ENCODE assay signal across 12 cellular contexts in the genomic region with DNA sequence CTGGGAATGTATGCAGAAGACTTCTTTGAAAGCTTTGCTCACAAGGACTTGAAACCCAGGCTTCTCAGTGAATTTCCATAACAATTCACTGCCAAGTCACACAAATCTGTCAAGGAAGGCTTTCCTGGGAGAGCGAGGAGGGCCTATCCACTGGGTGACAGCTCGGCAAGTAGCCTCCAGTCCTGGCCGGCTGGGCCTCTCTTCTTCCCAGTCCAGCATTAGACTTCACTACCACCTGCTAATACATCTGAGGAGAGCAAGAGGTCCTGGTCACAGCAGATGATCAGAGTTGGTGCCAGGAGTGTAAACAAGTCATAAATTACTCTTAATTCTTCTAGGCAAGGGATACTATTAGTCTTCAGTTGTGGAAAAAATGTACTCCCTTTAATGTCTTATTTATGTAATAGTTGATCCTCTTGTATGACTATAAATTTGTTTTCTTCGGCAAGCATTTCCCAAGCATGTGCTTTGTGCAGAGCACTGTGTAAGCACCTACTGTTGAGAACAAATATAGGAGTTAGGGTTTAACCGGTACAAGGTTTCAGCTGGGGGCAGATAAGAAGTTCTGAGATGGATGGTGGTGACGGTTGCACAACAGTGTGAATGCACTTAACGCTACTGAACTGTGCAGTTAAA.
A peak's percentile ranks its signal among the peaks of the same experiment; 100 is the strongest.
DNase-seq lines count a peak whose midpoint lies in the region; ATAC-seq and TF ChIP-seq lines count a peak whose summit lies in the region.
"Had no signal": no experiment of that assay in that cellular context is flagged by ENCODE, and none has a peak within 500 bp of the region (broad histone marks: within the 10 kb centered on the region; RNA-seq: fewer than 3 reads in every experiment).

No MANE protein-coding gene starts in this region.

- H3K4me3 ChIP-seq in HAP-1, result no peak overlapping the region
- H3K4me3 ChIP-seq in gastroesophageal sphincter, result no peak overlapping the region
- no peak overlapping the region for H3K4me3 ChIP-seq in prostate gland
- H3K4me3 ChIP-seq: BLaER1 treated with 17β-estradiol and CSF1 and Interleukin-3, amounts not matched to agents 10 nM and 100 nM had no signal

- H3K36me3 ChIP-seq in HAP-1 (replicated peaks), result no peaks in the 10 kb centered on the region
- H3K36me3 ChIP-seq in gastroesophageal sphincter, result no peaks in the 10 kb centered on the region
- no peaks in the 10 kb centered on the region for H3K36me3 ChIP-seq in prostate gland

- no peak for TF ChIP-seq EP300 in gastroesophageal sphincter (IDR thresholded peaks at IDR 0.05)

- H3K4me1 ChIP-seq in HAP-1, result peaks cover 13% of the 10 kb centered on the region
- H3K4me1 ChIP-seq in gastroesophageal sphincter, result peaks cover 12 to 75% (median 23%) of the 10 kb centered on the region in 3 donors
- H3K4me1 ChIP-seq in prostate gland (replicated peaks), result peaks cover 12% of the 10 kb centered on the region

- 42 to 49% methylated on average over 4 to 6 of the region's 7 CpGs for WGBS in gastroesophageal sphincter (ENCODE audit: low coverage in 1 of 2), 2 donors
- 19% methylated on average over 7 of the region's 7 CpGs for WGBS in prostate gland

- intact Hi-C loops in prostate gland (cut with DNase I), result loop anchor here (5.0 kb wide), 1 partner anchor 162 kb away; the partner anchor contains the start of gene VGLL4

- DNase-seq in HAP-1 (ENCODE audit: low spot score in 2 of 2) (peak; percentile 41 to 46), NCI-H82 (lab: John Stamatoyannopoulos, UW) (peak; percentile 12), prostate gland (ENCODE audit: low spot score) (peak; percentile 57)
- no peak for DNase-seq in activated CD4-positive, CD25-positive, alpha-beta regulatory T cell treated with anti-CD3 and anti-CD28 coated beads, Interleukin-2, amount 50 U/mL, for 72 hours
- DNase-seq: activated T-cell treated with anti-CD3 and anti-CD28 coated beads, Interleukin-2, amount 50 U/mL, for 1 hour; GOT3; stimulated activated CD4-positive, alpha-beta T cell treated with anti-CD3 and anti-CD28 coated beads, Interleukin-2, amount 100 ng/mL, for 24 hours had no signal

- H3K27me3 ChIP-seq in HAP-1 (ENCODE audit: low read depth) (no peaks in the 10 kb centered on the region), gastroesophageal sphincter (no peaks in the 10 kb centered on the region), prostate gland (replicated peaks; ENCODE audit: insufficient read depth) (no peaks in the 10 kb centered on the region)
- H3K27me3 ChIP-seq: BLaER1 treated with 17β-estradiol and CSF1 and Interleukin-3, amounts not matched to agents 10 nM and 100 nM had no signal

- ATAC-seq in gastroesophageal sphincter (peak; percentile 35), GM18873 (IDR thresholded peaks at IDR 0.05; ENCODE audit: low FRiP score, unreplicated experiment) (no peak), HG03378 (IDR thresholded peaks at IDR 0.05; ENCODE audit: unreplicated experiment) (no peak), HG02642 (IDR thresholded peaks at IDR 0.05; ENCODE audit: poor library complexity, unreplicated experiment) (no peak)

- no peak for TF ChIP-seq POLR2A in gastroesophageal sphincter (IDR thresholded peaks at IDR 0.05)
- TF ChIP-seq POLR2A in prostate gland (IDR thresholded peaks at IDR 0.05), result no peak

- no peaks in the 10 kb centered on the region; the same call in 1 of the 2 replicates for H3K9me3 ChIP-seq in HAP-1
- H3K9me3 ChIP-seq in gastroesophageal sphincter, result no peaks in the 10 kb centered on the region
- H3K9me3 ChIP-seq in prostate gland, result no peaks in the 10 kb centered on the region

- H3K27ac ChIP-seq in gastroesophageal sphincter (peak overlapping the region in 3 of 4 donors; percentile 27 to 74 (median 72)), prostate gland (peak overlapping the region; percentile 61 to 66)
- H3K27ac ChIP-seq: BLaER1 treated with 17β-estradiol and CSF1 and Interleukin-3, amounts not matched to agents 10 nM and 100 nM had no signal

- in situ Hi-C loops in HAP-1 (cut with MboI; ENCODE audit: low sequenced_read_pairs), result no loop called here

- TF ChIP-seq CTCF in gastroesophageal sphincter (IDR thresholded peaks at IDR 0.05) (no peak), prostate gland (IDR thresholded peaks at IDR 0.05) (no peak)
